In genomic region chr1:31815752-31816484, GRCh38 we compare ENCODE assay signal across 8 cellular contexts. TPM values are rescaled to one million over a fixed set of nuclear protein-coding genes. Genes with fewer than 3 reads are reported as not detected.
DNase-seq lines count a peak whose midpoint lies in the region; TF ChIP-seq lines count a peak whose summit lies in the region.

SPOCD1 (minus strand) TSS chr1:31816022; CDS start chr1:31815333, 689 bp downstream.

- TF ChIP-seq POLR2A in Peyer's patch (IDR thresholded peaks at IDR 0.05): peak in 1 of 2 donors; percentile 22

- H3K79me1 ChIP-seq in neuronal stem cell (ENCODE audit: low read depth, low read length): no peaks in the 10 kb centered on the region

- H4K8ac ChIP-seq in neuronal stem cell (ENCODE audit: low read depth, low read length): no peak within 1 kb of the TSS

- no peak within 1 kb of the TSS for H3K4ac ChIP-seq in neuronal stem cell (ENCODE audit: low read length)

- peak within 1 kb of the TSS; percentile 87 for H3K23ac ChIP-seq in neuronal stem cell (ENCODE audit: low read depth, low read length, poor library complexity)

- POLR2A ChIA-PET in BJ (lab: Charles Lee): no interaction called here

- H2AK5ac ChIP-seq in neuronal stem cell (ENCODE audit: low read depth, low read length): peak within 1 kb of the TSS; percentile 92

- no peak within 1 kb of the TSS for H3K4me2 ChIP-seq in neuronal stem cell (ENCODE audit: insufficient read depth, low read length, poor library complexity, severe bottlenecking)

- peak; percentile 94 for TF ChIP-seq CTCF in BJ (IDR thresholded peaks at IDR 0.05; ENCODE audit: insufficient read depth, low read depth, low read length)
- peak; percentile 91 for TF ChIP-seq CTCF in HFF-Myc (IDR thresholded peaks at IDR 0.05; ENCODE audit: low read depth, low read length, missing control alignments)
- TF ChIP-seq CTCF in Peyer's patch (IDR thresholded peaks at IDR 0.05): peak; percentile 24 to 95 (median 80)

- H2BK15ac ChIP-seq in neuronal stem cell (ENCODE audit: low read length): no peak within 1 kb of the TSS

- DNase-seq in BJ (ENCODE audit: low read depth) (no peak), HFF-Myc (ENCODE audit: extremely low read depth, low read depth) (peak; percentile 66), Peyer's patch (peak; percentile 67 to 94 (median 90)), fibroblast of peridontal ligament (ENCODE audit: extremely low read depth) (peak; percentile 54), neuronal stem cell (ENCODE audit: low spot score) (peak; percentile 57), cerebellar nuclear complex (lab: John Stamatoyannopoulos, UW) (no peak)
- DNase-seq in activated T-cell treated with anti-CD3 and anti-CD28 coated beads, Interleukin-2, amount 50 U/mL, for 48 hours: peak; percentile 95 to 97

- H3K18ac ChIP-seq in neuronal stem cell (ENCODE audit: low read length): peak within 1 kb of the TSS; percentile 83

- H3K27ac ChIP-seq in Peyer's patch (no peak within 1 kb of the TSS), neuronal stem cell (replicated peaks; ENCODE audit: low read length) (no peak within 1 kb of the TSS), temporal lobe (ENCODE audit: low read depth, low read length) (peak within 1 kb of the TSS; percentile 53)

- H2BK12ac ChIP-seq in neuronal stem cell (ENCODE audit: low read length): peak within 1 kb of the TSS; percentile 58

- peak within 1 kb of the TSS; percentile 58 for H2AFZ ChIP-seq in neuronal stem cell (ENCODE audit: low read length)

- peak within 1 kb of the TSS; percentile 71 for H3K14ac ChIP-seq in neuronal stem cell (ENCODE audit: low read length)

- H3K36me3 ChIP-seq in BJ (ENCODE audit: control insufficient read depth, insufficient read depth, low read length) (no peaks in the 10 kb centered on the region), Peyer's patch (no peaks in the 10 kb centered on the region), neuronal stem cell (replicated peaks in 1 of 2; ENCODE audit: control insufficient read depth in 2 of 2, insufficient read depth in 2 of 2, low read length in 2 of 2) (no peaks in the 10 kb centered on the region)

- no peak within 1 kb of the TSS for H2BK120ac ChIP-seq in neuronal stem cell (ENCODE audit: low read depth, low read length)

- H3K4me3 ChIP-seq in BJ (ENCODE audit: low read depth, low read length): peak within 1 kb of the TSS; percentile 21
- peak within 1 kb of the TSS; percentile 17 for H3K4me3 ChIP-seq in HFF-Myc (replicated peaks; ENCODE audit: low read depth, low read length)
- H3K4me3 ChIP-seq in Peyer's patch: peak within 1 kb of the TSS in 2 of 4 donors; percentile 8 to 22
- peak within 1 kb of the TSS in 1 of 2 donors; percentile 69 for H3K4me3 ChIP-seq in neuronal stem cell (ENCODE audit: low read length in 2 of 2)

- H3K9me3 ChIP-seq in Peyer's patch (no peaks in the 10 kb centered on the region), neuronal stem cell (replicated peaks in 1 of 2; ENCODE audit: control insufficient read depth in 2 of 2, insufficient read depth in 1 of 2, low read depth in 1 of 2, low read length in 2 of 2) (no peaks in the 10 kb centered on the region)

- H4K91ac ChIP-seq in neuronal stem cell (ENCODE audit: low read depth, low read length, poor library complexity): no peak within 1 kb of the TSS

- no peak within 1 kb of the TSS for H3K9ac ChIP-seq in neuronal stem cell (ENCODE audit: low read depth, low read length, poor library complexity)

- H3K4me1 ChIP-seq in Peyer's patch (peaks cover 0 to 4% (median 0%) of the 10 kb centered on the region in 4 donors), neuronal stem cell (ENCODE audit: control insufficient read depth in 2 of 2, insufficient read depth in 1 of 2, low read depth in 1 of 2, low read length in 2 of 2) (peaks cover 0 to 4% of the 10 kb centered on the region in 2 donors)

- CTCF ChIA-PET in BJ (lab: Yijun Ruan, JAX): interaction anchor here (0.6 to 5.8 kb wide), 20 partner anchors 10 to 189 kb away, joined by 3 to 32 read pairs (median 4); no protein-coding TSS in a partner anchor

- H3K27me3 ChIP-seq in BJ (ENCODE audit: control insufficient read depth, insufficient read depth, low read length): no peaks in the 10 kb centered on the region
- H3K27me3 ChIP-seq in Peyer's patch: no peaks in the 10 kb centered on the region
- peaks cover 0 to 13% (median 0%) of the 10 kb centered on the region in 3 experiments for H3K27me3 ChIP-seq in neuronal stem cell (ENCODE audit: control insufficient read depth in 3 of 3, insufficient read depth in 3 of 3, low read depth in 1 of 3, low read length in 3 of 3)

- H2BK5ac ChIP-seq in neuronal stem cell (ENCODE audit: low read length): peak within 1 kb of the TSS; percentile 66

- WGBS in neuronal stem cell (ENCODE audit: extremely low coverage in 2 of 2, insufficient read length in 2 of 2, insufficient replicate concordance in 1 of 2), 2 donors: no CpG with 5 or more reads among the region's 23 CpGs

RNA-seq across cellular contexts. Expression of gene SPOCD1, which starts in this region (rescaled TPM):
- polyA plus RNA-seq in BJ (2011; rRNA removed): 92.8 and 169 TPM in 2 replicates
- polyA minus RNA-seq in BJ (2011; rRNA and poly(A)+ RNA removed): 67.5 and 88.6 TPM in 2 replicates
- 1 to 10 TPM in 1 of 4 donors, under 1 TPM in 1, not detected in 2; 0.80 to 3.3 TPM for total RNA-seq in Peyer's patch
- polyA plus RNA-seq in neuronal stem cell (2013, experiment 1 of 2): 1.1 TPM
- polyA plus RNA-seq in neuronal stem cell (2013, experiment 2 of 2): 0.97 TPM
- not detected for total RNA-seq in temporal lobe

Comparison
In these comparisons a context has a peak if more than half of its experiments do, and no peak if none do; other contexts are left out.
1. DNase-seq: peak in HFF-Myc (single experiment), Peyer's patch (3 of 3), activated T-cell treated with anti-CD3 and anti-CD28 coated beads, Interleukin-2, amount 50 U/mL, for 48 hours (2 of 2), fibroblast of peridontal ligament (single experiment) and neuronal stem cell (single experiment); none in BJ (single experiment) and cerebellar nuclear complex (0 of 2).
2. Peak in every context shown above with its lines, with median percentiles within 50 percentile points of each other: CTCF ChIP-seq.